ENCODE assay signal across 27 cellular contexts in genomic region chr7:73599916-73600315, GRCh38. TPM values are rescaled to one million over a fixed set of nuclear protein-coding genes. Genes with fewer than 3 reads are reported as not detected.
"Had no signal": no experiment of that assay in that cellular context is flagged by ENCODE, and none has a peak within 500 bp of the region (broad histone marks: within the 10 kb centered on the region; RNA-seq: fewer than 3 reads in every experiment).

No MANE protein-coding gene starts in this region.

- ATAC-seq: naive thymus-derived CD8-positive, alpha-beta T cell; stimulated activated naive B cell treated with anti-CD40 and anti-IgM and Interleukin-4, amounts not matched to agents 10 μg/mL and 1 μg/mL and 100 μg/mL, for 72 hours; stimulated activated naive CD8-positive, alpha-beta T cell treated with anti-CD3 and anti-CD28 coated beads, Interleukin-15, Interleukin-2, amounts not matched to agents 100 U/mL and 50 U/mL, for 24 hours had no signal

- H3K4me3 Mint-ChIP-seq: immature natural killer cell; naive thymus-derived CD8-positive, alpha-beta T cell; nephron; neural crest cell; stimulated activated naive B cell treated with anti-CD40 and anti-IgM and Interleukin-4, amounts not matched to agents 10 μg/mL and 1 μg/mL and 100 μg/mL, for 72 hours had no signal

- H3K9me3 ChIP-seq: left lung, lower lobe of right lung, neutrophil, ovary, right atrium auricular region, stomach, testis, thyroid gland, transverse colon, upper lobe of left lung, vagina had no signal

- H3K27ac ChIP-seq: left lung, lower lobe of right lung, neutrophil, ovary, right atrium auricular region, skin epidermis, stomach, testis, thyroid gland, transverse colon, upper lobe of left lung, vagina had no signal

- H3K27ac Mint-ChIP-seq: immature natural killer cell; naive thymus-derived CD8-positive, alpha-beta T cell; nephron; stimulated activated naive B cell treated with anti-CD40 and anti-IgM and Interleukin-4, amounts not matched to agents 10 μg/mL and 1 μg/mL and 100 μg/mL, for 72 hours had no signal

- H3K27me3 ChIP-seq: ovary, right atrium auricular region, testis, thyroid gland, upper lobe of left lung, vagina had no signal

- H3K36me3 ChIP-seq: left lung, lower lobe of right lung, neutrophil, ovary, right atrium auricular region, stomach, thyroid gland, transverse colon, upper lobe of left lung, vagina had no signal

- H3K4me1 Mint-ChIP-seq: immature natural killer cell; naive thymus-derived CD8-positive, alpha-beta T cell; neural crest cell had no signal

- H3K36me3 Mint-ChIP-seq: immature natural killer cell had no signal

- DNase-seq: immature natural killer cell; kidney; left lung; lower lobe of right lung; mammary epithelial cell; mesenchymal stem cell; naive thymus-derived CD8-positive, alpha-beta T cell; occipital lobe; ovary; stimulated activated CD4-positive, alpha-beta T cell treated with anti-CD3 and anti-CD28 coated beads, Interleukin-12 subunit alpha, Interleukin-12 subunit beta, amount 100 ng/mL, for 4 hours; stimulated activated CD4-positive, alpha-beta T cell treated with anti-CD3 and anti-CD28 coated beads, Interleukin-15, amount 100 ng/mL, for 24 hours; stimulated activated CD4-positive, alpha-beta T cell treated with anti-CD3 and anti-CD28 coated beads, Interleukin-2, amount 100 ng/mL, for 24 hours; stimulated activated CD4-positive, alpha-beta T cell treated with anti-CD3 and anti-CD28 coated beads, Interleukin-4, amount 100 ng/mL, for 1 hour; stimulated activated naive B cell treated with anti-CD40 and anti-IgM and Interleukin-4, amounts not matched to agents 10 μg/mL and 1 μg/mL and 100 μg/mL, for 72 hours; stimulated activated naive CD8-positive, alpha-beta T cell treated with anti-CD3 and anti-CD28 coated beads, Interleukin-15, Interleukin-2, amounts not matched to agents 100 U/mL and 50 U/mL, for 24 hours; stomach; testis; thyroid gland; transverse colon had no signal

- H3K4me3 ChIP-seq: left lung, lower lobe of right lung, ovary, right atrium auricular region, skin epidermis, stomach, testis, thyroid gland, transverse colon, upper lobe of left lung, vagina had no signal

- H3K4me1 ChIP-seq: lower lobe of right lung, right atrium auricular region, stomach, testis, thyroid gland, transverse colon, upper lobe of left lung, vagina had no signal

- H3K9me3 Mint-ChIP-seq: naive thymus-derived CD8-positive, alpha-beta T cell; nephron; neural crest cell; stimulated activated naive B cell treated with anti-CD40 and anti-IgM and Interleukin-4, amounts not matched to agents 10 μg/mL and 1 μg/mL and 100 μg/mL, for 72 hours had no signal

RNA-seq across cellular contexts. Expression of gene MLXIPL, which starts 24.4 kb away (rescaled TPM):
- total RNA-seq: naive thymus-derived CD8-positive, alpha-beta T cell; occipital lobe; pulmonary artery endothelial cell had no signal
